Comparison of ENCODE assay signal across 8 cellular contexts in genomic region chr1:45750298-45751038, GRCh38. TPM values are rescaled to one million over a fixed set of nuclear protein-coding genes. Genes with fewer than 3 reads are reported as not detected.
DNase-seq lines count a peak whose midpoint lies in the region; ATAC-seq and TF ChIP-seq lines count a peak whose summit lies in the region.

IPP (minus strand) TSS chr1:45750653; CDS start chr1:45746411, 4,242 bp downstream.

- WGBS in urinary bladder = under 1% methylated on average over 58 of the region's 58 CpGs

- H3K27ac ChIP-seq in urinary bladder (ENCODE audit: low read depth) = peak within 1 kb of the TSS; percentile 90

- in situ Hi-C loops in GM13976 (cut with MboI; ENCODE audit: low sequenced_read_pairs, unreplicated experiment) = no loop called here

- peak within 1 kb of the TSS; percentile 99 for H3K27ac Mint-ChIP-seq in progenitor cell of endocrine pancreas

- H3K36me3 ChIP-seq in urinary bladder (ENCODE audit: insufficient read depth) = no peaks in the 10 kb centered on the region

- peaks cover 17% of the 10 kb centered on the region for H3K9me3 Mint-ChIP-seq in progenitor cell of endocrine pancreas (ENCODE audit: low read depth)

- no peaks in the 10 kb centered on the region for H3K27me3 Mint-ChIP-seq in progenitor cell of endocrine pancreas

- TF ChIP-seq CTCF in GM13976 (IDR thresholded peaks at IDR 0.05; ENCODE audit: borderline replicate concordance, control extremely low read depth, extremely low read depth, insufficient read depth, missing control alignments) = peak; percentile 43
- TF ChIP-seq CTCF in progenitor cell of endocrine pancreas (IDR thresholded peaks at IDR 0.05; ENCODE audit: unreplicated experiment) = no peak

- peak; percentile 99 for DNase-seq in GM13976 (ENCODE audit: low spot score)
- DNase-seq in NCI-H146 treated with DMSO at 0.1 percent for 48 hours (lab: John Stamatoyannopoulos, UW; ENCODE audit: unreplicated experiment) = peak; percentile 39
- peak; percentile 96 for DNase-seq in amniotic epithelial cell (ENCODE audit: low read depth)
- DNase-seq in left cardiac atrium = peak; percentile 98
- DNase-seq in progenitor cell of endocrine pancreas (ENCODE audit: low spot score, unreplicated experiment) = peak; percentile 95

- ATAC-seq in HG02870 (IDR thresholded peaks at IDR 0.05; ENCODE audit: unreplicated experiment) (peak; percentile 91), left cardiac atrium (peak; percentile 99)

- peaks cover 3% of the 10 kb centered on the region for H3K36me3 Mint-ChIP-seq in progenitor cell of endocrine pancreas (ENCODE audit: insufficient read depth)

- peaks cover 9% of the 10 kb centered on the region for H3K4me1 Mint-ChIP-seq in progenitor cell of endocrine pancreas (ENCODE audit: low read depth)

- intact Hi-C loops in T-helper 1 cell treated with Interleukin-12 subunit alpha and Interleukin-12 subunit beta and Interleukin-4 antibody, amounts not matched to agents 30 ng/mL and 1 ng/mL, for 36 hours (cut with micrococcal nuclease) = loop anchor here (1.0 to 5.0 kb wide), 10 partner anchors 37 to 497 kb away; partner anchors contain the start of genes MAST2, POMGNT1, RAD54L and TESK2
- intact Hi-C loops in left cardiac atrium (cut with DNase I) = no loop called here

- peak within 1 kb of the TSS; percentile 95 for H3K4me3 Mint-ChIP-seq in progenitor cell of endocrine pancreas (ENCODE audit: low read depth)

- no peaks in the 10 kb centered on the region for H3K4me1 ChIP-seq in urinary bladder (ENCODE audit: insufficient read depth)

- H3K4me3 ChIP-seq in urinary bladder (ENCODE audit: low read depth, low read length) = peak within 1 kb of the TSS; percentile 52

RNA-seq across cellular contexts. Expression of gene IPP, which starts in this region (rescaled TPM):
- total RNA-seq in T-helper 1 cell treated with Interleukin-12 subunit alpha and Interleukin-12 subunit beta and Interleukin-4 antibody, amounts not matched to agents 30 ng/mL and 1 ng/mL, for 36 hours = 12.5 and 14.0 TPM in 2 replicates
- total RNA-seq in left cardiac atrium (10 to 100 TPM in 1 of 2 donors, 1 to 10 TPM in 1; 9.4 to 11.2 TPM), progenitor cell of endocrine pancreas (18.6 and 21.0 TPM in 2 replicates), urinary bladder (19.0 TPM)
- 7.6 TPM for polyA plus RNA-seq in urinary bladder

Comparison
In these comparisons a context has a peak if more than half of its experiments do, and no peak if none do; other contexts are left out.
1. Peak in every context shown above with its lines: DNase-seq, ATAC-seq, H3K4me3 ChIP-seq and H3K27ac ChIP-seq.
2. DNase-seq: peak in every context shown above with its lines; median percentile 99 in GM13976; 98 in left cardiac atrium; 96 in amniotic epithelial cell; 95 in progenitor cell of endocrine pancreas; 39 in NCI-H146 treated with DMSO at 0.1 percent for 48 hours.